In genomic region chr20:58340151-58340550, GRCh38 we compare ENCODE assay signal across 18 cellular contexts.
"Had no signal": no experiment of that assay in that cellular context is flagged by ENCODE, and none has a peak within 500 bp of the region (broad histone marks: within the 10 kb centered on the region; RNA-seq: fewer than 3 reads in every experiment).

No MANE protein-coding gene starts in this region.

- H3K4me1 Mint-ChIP-seq: activated B cell treated with CpG ODN at 0.5 μM for 24 hours had no signal

- H3K27ac Mint-ChIP-seq: activated B cell treated with CpG ODN at 0.5 μM for 24 hours; nephron; stimulated activated memory B cell treated with anti-CD40 and anti-IgM and Interleukin-4, amounts not matched to agents 10 μg/mL and 1 μg/mL and 100 μg/mL, for 72 hours; T-helper 2 cell treated with Interferon-gamma antibody and Interleukin-4, amounts not matched to agents 5 μg/mL and 100 μg/mL, for 36 hours had no signal

- DNase-seq: activated B cell treated with CpG ODN at 0.5 μM for 24 hours; activated CD4-positive, alpha-beta T cell treated with anti-CD3 and anti-CD28 coated beads for 48 hours; activated CD8-positive, alpha-beta memory T cell treated with anti-CD3 and anti-CD28 coated beads, Interleukin-2, amount 50 U/mL, for 4 hours; activated gamma-delta T cell; activated T-cell treated with anti-CD3 and anti-CD28 coated beads, Interleukin-2, amount 50 U/mL, for 72 hours; foreskin melanocyte; glutamatergic neuron; hippocampal formation; left colon; stimulated activated CD4-positive, alpha-beta T cell treated with anti-CD3 and anti-CD28 coated beads, Interleukin-4, amount 100 ng/mL, for 1 hour had no signal

- ATAC-seq: left colon; sciatic nerve; stimulated activated memory B cell treated with anti-CD40 and anti-IgM and Interleukin-4, amounts not matched to agents 10 μg/mL and 1 μg/mL and 100 μg/mL, for 72 hours had no signal

- H3K27me3 Mint-ChIP-seq: activated B cell treated with CpG ODN at 0.5 μM for 24 hours; activated naive CD8-positive, alpha-beta T cell; stimulated activated memory B cell treated with anti-CD40 and anti-IgM and Interleukin-4, amounts not matched to agents 10 μg/mL and 1 μg/mL and 100 μg/mL, for 72 hours had no signal

- H3K36me3 ChIP-seq: cardiac muscle cell had no signal

- H3K4me3 Mint-ChIP-seq: activated B cell treated with CpG ODN at 0.5 μM for 24 hours; activated naive CD8-positive, alpha-beta T cell; nephron; stimulated activated memory B cell treated with anti-CD40 and anti-IgM and Interleukin-4, amounts not matched to agents 10 μg/mL and 1 μg/mL and 100 μg/mL, for 72 hours; T-helper 2 cell treated with Interferon-gamma antibody and Interleukin-4, amounts not matched to agents 5 μg/mL and 100 μg/mL, for 36 hours had no signal

- H3K27ac ChIP-seq: cardiac muscle cell had no signal

- H3K27me3 ChIP-seq: cardiac muscle cell had no signal

- H3K4me3 ChIP-seq: cardiac muscle cell, lung, smooth muscle cell had no signal

- H3K9me3 Mint-ChIP-seq: activated B cell treated with CpG ODN at 0.5 μM for 24 hours; nephron; stimulated activated memory B cell treated with anti-CD40 and anti-IgM and Interleukin-4, amounts not matched to agents 10 μg/mL and 1 μg/mL and 100 μg/mL, for 72 hours; T-helper 2 cell treated with Interferon-gamma antibody and Interleukin-4, amounts not matched to agents 5 μg/mL and 100 μg/mL, for 36 hours had no signal
